In genomic region chr5:119080975-119081374, GRCh38 we compare ENCODE assay signal across 1 cellular context.
TF ChIP-seq lines count a peak whose summit lies in the region.

No MANE protein-coding gene starts in this region.

TF ChIP-seq in GM12878, 131 proteins besides CTCF, POLR2A, EP300 and RAD21:
- TF ChIP-seq BACH1 (IDR thresholded peaks at IDR 0.05; ENCODE audit: borderline replicate concordance) (no peak), SMAD5 (IDR thresholded peaks at IDR 0.05; ENCODE audit: low read depth) (no peak), KLF5 (IDR thresholded peaks at IDR 0.05; ENCODE audit: partially characterized antibody) (no peak), BRCA1 (IDR thresholded peaks at IDR 0.05; ENCODE audit: low read depth, low read length) (no peak), NFIC (IDR thresholded peaks at IDR 0.05; ENCODE audit: low read depth, low read length) (no peak), SUPT20H (IDR thresholded peaks at IDR 0.05; ENCODE audit: borderline replicate concordance, control insufficient read depth, low read depth, low read length) (no peak), CHD1 (IDR thresholded peaks at IDR 0.05; ENCODE audit: low read depth, low read length) (no peak), MTA2 (IDR thresholded peaks at IDR 0.05; ENCODE audit: low read depth) (no peak), BCLAF1 (IDR thresholded peaks at IDR 0.05) (no peak), TAF1 (IDR thresholded peaks at IDR 0.05; ENCODE audit: borderline replicate concordance, low read depth, low read length) (no peak), IKZF2 (IDR thresholded peaks at IDR 0.05) (no peak), BCL3 (IDR thresholded peaks at IDR 0.05; ENCODE audit: borderline replicate concordance, insufficient read depth, low read depth, low read length, poor library complexity, severe bottlenecking) (no peak), BCL11A (IDR thresholded peaks at IDR 0.05; ENCODE audit: low read depth, low read length) (no peak), SMAD1 (IDR thresholded peaks at IDR 0.05; ENCODE audit: low read depth, partially characterized antibody) (no peak), SIN3A (IDR thresholded peaks at IDR 0.05; ENCODE audit: low read depth, low read length) (no peak)
TF ChIP-seq in GM12878: peak in this region for 0.
